1 cellular context compared by ENCODE assay signal in the genomic region with DNA sequence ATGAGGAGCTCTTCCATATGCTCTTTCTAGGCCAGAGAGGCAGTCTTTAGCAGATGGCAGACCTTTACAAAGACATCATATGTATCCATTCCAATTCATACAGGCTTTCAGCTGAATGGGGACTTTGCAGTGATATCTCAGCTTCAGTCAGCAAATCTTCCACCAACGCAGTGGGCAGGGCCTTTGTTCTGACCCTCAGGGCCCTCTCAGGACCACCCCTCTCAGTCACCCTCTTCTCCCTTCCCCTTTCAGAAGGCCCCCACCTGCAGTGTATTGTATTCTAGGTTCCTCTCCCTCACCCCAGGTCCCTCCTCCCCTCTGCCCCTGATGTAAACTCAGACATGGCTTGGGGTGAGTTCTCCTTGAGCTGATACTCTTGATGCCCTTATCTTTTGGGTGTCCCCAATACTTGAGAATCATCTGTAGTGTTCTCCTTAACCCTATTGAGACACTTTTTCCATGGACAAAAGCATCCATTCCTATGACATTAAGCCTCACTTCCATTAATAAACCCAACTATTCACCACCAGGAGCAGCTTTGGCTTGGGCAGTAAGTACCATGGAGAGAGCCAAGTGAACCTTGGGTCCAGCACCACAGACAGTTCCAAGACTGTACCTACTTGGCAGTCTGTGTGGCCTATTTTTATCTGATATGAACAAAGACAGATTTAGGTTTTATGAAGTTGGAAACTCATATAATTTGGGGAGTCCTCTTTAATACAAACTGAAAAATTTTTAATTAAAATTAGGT.
TF ChIP-seq lines count a peak whose summit lies in the region.

No MANE protein-coding gene starts in this region.

TF ChIP-seq in HepG2, 621 proteins besides CTCF, POLR2A, EP300 and RAD21 (continued from another document and continues in another):
- TF ChIP-seq RNF219 (CRISPR knock-in tag; IDR thresholded peaks at IDR 0.05) (no peak), ZNF83 (CRISPR knock-in tag; IDR thresholded peaks at IDR 0.05; ENCODE audit: borderline replicate concordance) (0 out of 2 replicates have a peak, but pooled peaks have one; percentile 36), IRF2 (CRISPR knock-in tag; IDR thresholded peaks at IDR 0.05) (0 out of 2 replicates have a peak, but pooled peaks have one; percentile 36), HES4 (CRISPR knock-in tag; IDR thresholded peaks at IDR 0.05; ENCODE audit: borderline replicate concordance) (peak; percentile 73; the same call in 1 of the 2 replicates), ZNF256 (CRISPR knock-in tag; conservative IDR thresholded peaks at IDR 0.05) (peak; percentile 86; the same call in 1 of the 2 replicates), ZFAT (CRISPR knock-in tag; conservative IDR thresholded peaks at IDR 0.05) (no peak), CBFB (CRISPR knock-in tag; IDR thresholded peaks at IDR 0.05) (no peak), ZFYVE20 (CRISPR knock-in tag; IDR thresholded peaks at IDR 0.05; ENCODE audit: borderline replicate concordance, low read depth) (no peak), KDM4B (CRISPR knock-in tag; IDR thresholded peaks at IDR 0.05) (0 out of 2 replicates have a peak, but pooled peaks have one; percentile 31), ZNF225 (CRISPR knock-in tag; IDR thresholded peaks at IDR 0.05) (no peak), FOXP1 (IDR thresholded peaks at IDR 0.05) (no peak), FOXP1 (CRISPR knock-in tag; IDR thresholded peaks at IDR 0.05) (peak; percentile 7; the same call in 1 of the 2 replicates), ZFP37 (CRISPR knock-in tag; IDR thresholded peaks at IDR 0.05; ENCODE audit: borderline replicate concordance) (peak; percentile 67; the same call in 1 of the 2 replicates), HOXD1 (CRISPR knock-in tag; IDR thresholded peaks at IDR 0.05) (no peak), ZNF879 (CRISPR knock-in tag; IDR thresholded peaks at IDR 0.05) (no peak), ZNF235 (CRISPR knock-in tag; IDR thresholded peaks at IDR 0.05; ENCODE audit: borderline replicate concordance) (no peak), ZNF441 (CRISPR knock-in tag; IDR thresholded peaks at IDR 0.05; ENCODE audit: borderline replicate concordance) (0 out of 2 replicates have a peak, but pooled peaks have one; percentile 81), MIER2 (CRISPR knock-in tag; IDR thresholded peaks at IDR 0.05) (peak; percentile 99), NFRKB (IDR thresholded peaks at IDR 0.05) (no peak), ZNF367 (CRISPR knock-in tag; IDR thresholded peaks at IDR 0.05; ENCODE audit: borderline replicate concordance) (no peak), IKZF4 (CRISPR knock-in tag; IDR thresholded peaks at IDR 0.05; ENCODE audit: borderline replicate concordance, low read depth, not compliant biosample characterization) (no peak), ZNF75D (CRISPR knock-in tag; IDR thresholded peaks at IDR 0.05; ENCODE audit: borderline replicate concordance) (no peak), GATA4 (IDR thresholded peaks at IDR 0.05; ENCODE audit: borderline replicate concordance, low read depth) (no peak), PRDM10 (CRISPR knock-in tag; IDR thresholded peaks at IDR 0.05; ENCODE audit: low read depth) (0 out of 2 replicates have a peak, but pooled peaks have one; percentile 34), ZNF232 (CRISPR knock-in tag; IDR thresholded peaks at IDR 0.05; ENCODE audit: borderline replicate concordance) (peak; percentile 87), ZNF510 (CRISPR knock-in tag; IDR thresholded peaks at IDR 0.05; ENCODE audit: low read depth) (no peak), ZBTB14 (CRISPR knock-in tag; IDR thresholded peaks at IDR 0.05) (no peak), ZNF674 (CRISPR knock-in tag; IDR thresholded peaks at IDR 0.05; ENCODE audit: low read depth) (no peak), ZNF564 (CRISPR knock-in tag; IDR thresholded peaks at IDR 0.05) (no peak), ZBTB38 (CRISPR knock-in tag; IDR thresholded peaks at IDR 0.05) (no peak), CENPX (CRISPR knock-in tag; IDR thresholded peaks at IDR 0.05) (no peak), ZNF724P (CRISPR knock-in tag; IDR thresholded peaks at IDR 0.05; ENCODE audit: borderline replicate concordance) (no peak), ZNF335 (CRISPR knock-in tag; IDR thresholded peaks at IDR 0.05) (0 out of 2 replicates have a peak, but pooled peaks have one; percentile 55), ZNF550 (CRISPR knock-in tag; IDR thresholded peaks at IDR 0.05; ENCODE audit: borderline replicate concordance) (no peak), SIN3B (IDR thresholded peaks at IDR 0.05; ENCODE audit: low read length) (no peak), THAP11 (CRISPR knock-in tag; IDR thresholded peaks at IDR 0.05) (no peak), ZNF780A (CRISPR knock-in tag; IDR thresholded peaks at IDR 0.05) (no peak), ZNF7 (CRISPR knock-in tag; IDR thresholded peaks at IDR 0.05) (peak; percentile 68; the same call in 1 of the 2 replicates), MAFF (IDR thresholded peaks at IDR 0.05; ENCODE audit: low read depth, low read length) (no peak), ZNF543 (CRISPR knock-in tag; IDR thresholded peaks at IDR 0.05) (no peak), ASH2L (IDR thresholded peaks at IDR 0.05; ENCODE audit: insufficient read length, low read depth, low read length) (no peak), RELA (CRISPR knock-in tag; IDR thresholded peaks at IDR 0.05) (no peak), ZNF296 (CRISPR knock-in tag; conservative IDR thresholded peaks at IDR 0.05) (no peak; the same call in 1 of the 2 replicates), NKX3-1 (CRISPR knock-in tag; IDR thresholded peaks at IDR 0.05) (peak; percentile 90), ZKSCAN8 (CRISPR knock-in tag; IDR thresholded peaks at IDR 0.05; ENCODE audit: borderline replicate concordance) (no peak)
- TF ChIP-seq, protein P1, sequence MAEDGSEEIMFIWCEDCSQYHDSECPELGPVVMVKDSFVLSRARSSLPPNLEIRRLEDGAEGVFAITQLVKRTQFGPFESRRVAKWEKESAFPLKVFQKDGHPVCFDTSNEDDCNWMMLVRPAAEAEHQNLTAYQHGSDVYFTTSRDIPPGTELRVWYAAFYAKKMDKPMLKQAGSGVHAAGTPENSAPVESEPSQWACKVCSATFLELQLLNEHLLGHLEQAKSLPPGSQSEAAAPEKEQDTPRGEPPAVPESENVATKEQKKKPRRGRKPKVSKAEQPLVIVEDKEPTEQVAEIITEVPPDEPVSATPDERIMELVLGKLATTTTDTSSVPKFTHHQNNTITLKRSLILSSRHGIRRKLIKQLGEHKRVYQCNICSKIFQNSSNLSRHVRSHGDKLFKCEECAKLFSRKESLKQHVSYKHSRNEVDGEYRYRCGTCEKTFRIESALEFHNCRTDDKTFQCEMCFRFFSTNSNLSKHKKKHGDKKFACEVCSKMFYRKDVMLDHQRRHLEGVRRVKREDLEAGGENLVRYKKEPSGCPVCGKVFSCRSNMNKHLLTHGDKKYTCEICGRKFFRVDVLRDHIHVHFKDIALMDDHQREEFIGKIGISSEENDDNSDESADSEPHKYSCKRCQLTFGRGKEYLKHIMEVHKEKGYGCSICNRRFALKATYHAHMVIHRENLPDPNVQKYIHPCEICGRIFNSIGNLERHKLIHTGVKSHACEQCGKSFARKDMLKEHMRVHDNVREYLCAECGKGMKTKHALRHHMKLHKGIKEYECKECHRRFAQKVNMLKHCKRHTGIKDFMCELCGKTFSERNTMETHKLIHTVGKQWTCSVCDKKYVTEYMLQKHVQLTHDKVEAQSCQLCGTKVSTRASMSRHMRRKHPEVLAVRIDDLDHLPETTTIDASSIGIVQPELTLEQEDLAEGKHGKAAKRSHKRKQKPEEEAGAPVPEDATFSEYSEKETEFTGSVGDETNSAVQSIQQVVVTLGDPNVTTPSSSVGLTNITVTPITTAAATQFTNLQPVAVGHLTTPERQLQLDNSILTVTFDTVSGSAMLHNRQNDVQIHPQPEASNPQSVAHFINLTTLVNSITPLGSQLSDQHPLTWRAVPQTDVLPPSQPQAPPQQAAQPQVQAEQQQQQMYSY (CRISPR knock-in tag; IDR thresholded peaks at IDR 0.05): 0 out of 2 replicates have a peak, but pooled peaks have one; percentile 28
- TF ChIP-seq, protein P2, sequence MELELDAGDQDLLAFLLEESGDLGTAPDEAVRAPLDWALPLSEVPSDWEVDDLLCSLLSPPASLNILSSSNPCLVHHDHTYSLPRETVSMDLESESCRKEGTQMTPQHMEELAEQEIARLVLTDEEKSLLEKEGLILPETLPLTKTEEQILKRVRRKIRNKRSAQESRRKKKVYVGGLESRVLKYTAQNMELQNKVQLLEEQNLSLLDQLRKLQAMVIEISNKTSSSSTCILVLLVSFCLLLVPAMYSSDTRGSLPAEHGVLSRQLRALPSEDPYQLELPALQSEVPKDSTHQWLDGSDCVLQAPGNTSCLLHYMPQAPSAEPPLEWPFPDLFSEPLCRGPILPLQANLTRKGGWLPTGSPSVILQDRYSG (CRISPR knock-in tag; IDR thresholded peaks at IDR 0.05): no peak
- TF ChIP-seq, protein P3, sequence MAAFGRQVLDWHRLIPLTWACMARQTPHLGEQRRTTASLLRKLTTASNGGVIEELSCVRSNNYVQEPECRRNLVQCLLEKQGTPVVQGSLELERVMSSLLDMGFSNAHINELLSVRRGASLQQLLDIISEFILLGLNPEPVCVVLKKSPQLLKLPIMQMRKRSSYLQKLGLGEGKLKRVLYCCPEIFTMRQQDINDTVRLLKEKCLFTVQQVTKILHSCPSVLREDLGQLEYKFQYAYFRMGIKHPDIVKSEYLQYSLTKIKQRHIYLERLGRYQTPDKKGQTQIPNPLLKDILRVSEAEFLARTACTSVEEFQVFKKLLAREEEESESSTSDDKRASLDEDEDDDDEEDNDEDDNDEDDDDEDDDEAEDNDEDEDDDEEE (CRISPR knock-in tag; IDR thresholded peaks at IDR 0.05): 0 out of 2 replicates have a peak, but pooled peaks have one; percentile 42
- TF ChIP-seq, protein P4, sequence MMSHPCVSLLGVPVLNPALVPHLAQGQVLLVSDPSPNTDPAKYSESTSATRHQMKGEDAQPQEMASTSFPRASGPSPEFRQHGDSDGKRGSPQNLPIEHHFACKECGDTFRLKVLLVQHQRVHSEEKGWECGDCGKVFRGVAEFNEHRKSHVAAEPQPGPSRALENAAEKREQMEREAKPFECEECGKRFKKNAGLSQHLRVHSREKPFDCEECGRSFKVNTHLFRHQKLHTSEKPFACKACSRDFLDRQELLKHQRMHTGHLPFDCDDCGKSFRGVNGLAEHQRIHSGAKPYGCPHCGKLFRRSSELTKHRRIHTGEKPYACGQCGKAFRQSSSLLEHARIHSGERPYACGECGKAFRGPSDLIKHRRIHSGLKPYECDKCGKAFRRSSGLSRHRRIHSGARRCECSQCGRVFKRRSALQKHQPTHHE (CRISPR knock-in tag; IDR thresholded peaks at IDR 0.05; ENCODE audit: borderline replicate concordance): no peak
